In the genomic region with DNA sequence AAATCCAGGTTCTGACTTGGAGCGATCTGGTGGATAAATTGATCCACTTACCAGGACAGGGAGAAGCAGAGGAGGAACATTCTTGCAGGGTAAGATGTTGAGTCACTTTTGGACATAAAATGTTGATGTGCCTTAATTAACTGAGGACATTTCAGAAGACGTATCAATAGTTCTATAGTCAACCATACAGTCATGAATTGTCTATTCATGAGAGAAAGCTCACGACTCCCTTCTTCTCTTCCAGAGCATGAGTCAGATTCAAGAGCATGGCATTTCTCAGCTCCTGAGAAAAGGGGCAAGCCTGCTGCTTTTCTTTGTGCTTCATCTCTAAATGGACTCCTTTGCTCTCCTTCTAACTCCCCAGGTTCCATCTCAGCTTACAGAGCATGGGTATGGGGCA, we compare ENCODE assay signal across 24 cellular contexts. TPM values are rescaled to one million over a fixed set of nuclear protein-coding genes. Genes with fewer than 3 reads are reported as not detected.
"Had no signal": no experiment of that assay in that cellular context is flagged by ENCODE, and none has a peak within 500 bp of the region (broad histone marks: within the 10 kb centered on the region; RNA-seq: fewer than 3 reads in every experiment).

No MANE protein-coding gene starts in this region.

- H3K27ac ChIP-seq: body of pancreas, colonic mucosa, dorsolateral prefrontal cortex, gastrocnemius medialis, hepatocyte, right lobe of liver, tibial nerve, VCaP had no signal

- H3K36me3 ChIP-seq: colonic mucosa, gastrocnemius medialis, right lobe of liver, tibial nerve had no signal

- ATAC-seq: activated naive CD4-positive, alpha-beta T cell treated with anti-CD3 and anti-CD28 coated beads, Interleukin-2, amount 50 U/mL, for 72 hours; activated T-cell treated with anti-CD3 and anti-CD28 coated beads, Interleukin-2, amount 50 U/mL, for 72 hours; body of pancreas; gastrocnemius medialis; left cardiac atrium; natural killer cell; right lobe of liver had no signal

- H3K9me3 ChIP-seq: body of pancreas, colonic mucosa, gastrocnemius medialis, right lobe of liver, tibial nerve had no signal

- DNase-seq: activated CD4-positive, alpha-beta T cell treated with anti-CD3 and anti-CD28 coated beads for 4 hours; activated CD4-positive, alpha-beta T cell treated with anti-CD3 and anti-CD28 coated beads, Interleukin-2, amount 50 U/mL, for 4 hours; activated naive CD4-positive, alpha-beta T cell; activated T-cell treated with anti-CD3 and anti-CD28 coated beads for 4 hours; activated T-cell treated with anti-CD3 and anti-CD28 coated beads, Interleukin-2, amount 50 U/mL, for 72 hours; anterior cingulate cortex; body of pancreas; colonic mucosa; dorsolateral prefrontal cortex; effector memory CD4-positive, alpha-beta T cell; gastrocnemius medialis; left cardiac atrium; natural killer cell; right lobe of liver; stimulated activated CD4-positive, alpha-beta T cell treated with anti-CD3 and anti-CD28 coated beads, Interleukin-2, amount 100 ng/mL, for 48 hours; stimulated activated naive CD4-positive, alpha-beta T cell treated with Interleukin-2 at 50 U/mL for 16 hours; T-helper 9 cell had no signal

- H3K4me1 ChIP-seq: body of pancreas, colonic mucosa, gastrocnemius medialis, right lobe of liver, tibial nerve had no signal

- H3K4me3 ChIP-seq: body of pancreas, colonic mucosa, dorsolateral prefrontal cortex, gastrocnemius medialis, hepatocyte, right lobe of liver, tibial nerve had no signal

RNA-seq across cellular contexts. Expression of gene ADGRL4, which starts 55.7 kb away (rescaled TPM):
- total RNA-seq: activated naive CD4-positive, alpha-beta T cell treated with anti-CD3 and anti-CD28 coated beads, Interleukin-2, amount 50 U/mL, for 72 hours; activated T-cell treated with anti-CD3 and anti-CD28 coated beads, Interleukin-2, amount 50 U/mL, for 72 hours; mononuclear cell; natural killer cell; progenitor cell of endocrine pancreas had no signal
- polyA plus RNA-seq: keratinocyte had no signal
